ENCODE assay signal across 1 cellular context in genomic region chr10:16494174-16494573, GRCh38.
TF ChIP-seq lines count a peak whose summit lies in the region.

No MANE protein-coding gene starts in this region.

TF ChIP-seq in HepG2, 621 proteins besides CTCF, POLR2A, EP300 and RAD21 (continued from another document):
- TF ChIP-seq ZBTB40 (IDR thresholded peaks at IDR 0.05): no peak
- TF ChIP-seq ZBTB40 (CRISPR knock-in tag; IDR thresholded peaks at IDR 0.05): no peak
- no peak for TF ChIP-seq ARID2 (CRISPR knock-in tag; IDR thresholded peaks at IDR 0.05; ENCODE audit: borderline replicate concordance)
- peak; percentile 89 for TF ChIP-seq CREB1 (IDR thresholded peaks at IDR 0.05)
- TF ChIP-seq CREB1 (CRISPR knock-in tag; IDR thresholded peaks at IDR 0.05): no peak
- no peak for TF ChIP-seq SP4 (CRISPR knock-in tag; IDR thresholded peaks at IDR 0.05)
TF ChIP-seq in HepG2: peak in this region for 2.
